Comparison of ENCODE assay signal across 12 cellular contexts in the genomic region with DNA sequence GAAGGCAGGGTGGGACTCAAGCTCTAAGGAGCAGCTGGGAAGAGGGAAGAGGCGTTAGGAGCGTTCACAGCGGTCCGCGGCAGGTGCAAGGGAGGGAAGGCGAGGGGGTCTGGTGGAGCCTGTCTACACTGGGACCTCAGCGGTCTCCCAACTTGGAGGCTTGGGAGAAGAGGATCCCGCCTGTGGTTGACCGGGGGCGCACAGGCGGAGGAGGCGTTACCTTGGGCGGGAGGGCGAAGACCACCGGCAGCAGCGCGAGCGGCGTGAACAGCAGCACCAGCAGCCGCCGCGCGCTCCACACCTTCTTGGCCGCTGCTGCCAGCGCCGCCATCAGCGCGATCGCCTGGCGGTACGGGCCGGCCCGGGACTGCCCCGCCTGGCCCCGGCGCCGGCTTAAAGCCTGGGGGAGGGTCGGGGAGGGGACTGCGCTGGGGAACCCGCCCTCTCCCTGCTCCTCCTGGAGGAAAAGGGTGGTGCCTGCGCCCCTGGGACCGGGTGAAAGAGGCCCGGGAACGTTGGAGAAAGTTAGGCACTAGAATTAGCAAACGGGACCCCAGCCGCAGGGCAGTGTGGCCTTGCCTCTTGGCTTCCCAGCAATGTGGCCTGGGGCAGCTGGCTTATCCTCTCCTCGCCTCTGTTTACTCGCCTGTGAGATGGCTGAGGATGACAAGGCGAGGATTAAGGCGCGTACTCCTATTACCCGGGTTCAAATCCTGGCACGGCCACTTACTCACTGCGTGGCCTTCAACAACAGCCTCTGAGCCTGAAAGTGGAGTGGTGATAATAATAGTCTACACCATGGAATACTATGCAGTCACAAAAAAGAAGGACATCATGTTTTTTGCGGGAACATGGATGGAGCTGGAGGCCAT. TPM values are rescaled to one million over a fixed set of nuclear protein-coding genes. Genes with fewer than 3 reads are reported as not detected.
DNase-seq lines count a peak whose midpoint lies in the region; ATAC-seq, FAIRE-seq and TF ChIP-seq lines count a peak whose summit lies in the region.
"Had no signal": no experiment of that assay in that cellular context is flagged by ENCODE, and none has a peak within 500 bp of the region (broad histone marks: within the 10 kb centered on the region; RNA-seq: fewer than 3 reads in every experiment).

A gene with protein sequence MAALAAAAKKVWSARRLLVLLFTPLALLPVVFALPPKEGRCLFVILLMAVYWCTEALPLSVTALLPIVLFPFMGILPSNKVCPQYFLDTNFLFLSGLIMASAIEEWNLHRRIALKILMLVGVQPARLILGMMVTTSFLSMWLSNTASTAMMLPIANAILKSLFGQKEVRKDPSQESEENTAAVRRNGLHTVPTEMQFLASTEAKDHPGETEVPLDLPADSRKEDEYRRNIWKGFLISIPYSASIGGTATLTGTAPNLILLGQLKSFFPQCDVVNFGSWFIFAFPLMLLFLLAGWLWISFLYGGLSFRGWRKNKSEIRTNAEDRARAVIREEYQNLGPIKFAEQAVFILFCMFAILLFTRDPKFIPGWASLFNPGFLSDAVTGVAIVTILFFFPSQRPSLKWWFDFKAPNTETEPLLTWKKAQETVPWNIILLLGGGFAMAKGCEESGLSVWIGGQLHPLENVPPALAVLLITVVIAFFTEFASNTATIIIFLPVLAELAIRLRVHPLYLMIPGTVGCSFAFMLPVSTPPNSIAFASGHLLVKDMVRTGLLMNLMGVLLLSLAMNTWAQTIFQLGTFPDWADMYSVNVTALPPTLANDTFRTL (minus strand): TSS at position 369 of the 872 bp plus-strand sequence. CDS start 38 bp downstream, at position 331.

- H3K27ac ChIP-seq in cardiac muscle cell (no peak within 1 kb of the TSS), right atrium auricular region (no peak within 1 kb of the TSS), vagina (no peak within 1 kb of the TSS), gastrocnemius medialis (no peak within 1 kb of the TSS)
- H3K27ac ChIP-seq: SJCRH30 had no signal

- TF ChIP-seq CTCF in cardiac muscle cell (IDR thresholded peaks at IDR 0.05; ENCODE audit: low read depth, low read length) (no peak), right atrium auricular region (IDR thresholded peaks at IDR 0.05) (no peak), vagina (IDR thresholded peaks at IDR 0.05) (no peak), gastrocnemius medialis (IDR thresholded peaks at IDR 0.05 in 4 of 5, conservative IDR thresholded peaks at IDR 0.05 in 1 of 5) (no peak)

- H3K36me3 ChIP-seq in cardiac muscle cell (no peaks in the 10 kb centered on the region), right atrium auricular region (no peaks in the 10 kb centered on the region), vagina (no peaks in the 10 kb centered on the region), gastrocnemius medialis (no peaks in the 10 kb centered on the region)
- H3K36me3 ChIP-seq: SJCRH30 had no signal

- H3K9me3 ChIP-seq in cardiac muscle cell (ENCODE audit: low read depth): no peaks in the 10 kb centered on the region
- H3K9me3 ChIP-seq in right atrium auricular region: no peaks in the 10 kb centered on the region
- H3K9me3 ChIP-seq in vagina: no peaks in the 10 kb centered on the region
- H3K9me3 ChIP-seq in gastrocnemius medialis: no peaks in the 10 kb centered on the region
- H3K9me3 ChIP-seq: SJCRH30 had no signal

- in situ Hi-C loops in gastrocnemius medialis (cut with MboI; ENCODE audit: low sequenced_read_pairs in 4 of 4): no loop called here

- FAIRE-seq in frontal cortex (lab: Jason Lieb, UNC): no peak

- H3K27me3 ChIP-seq in cardiac muscle cell (peaks cover 26% of the 10 kb centered on the region), right atrium auricular region (no peaks in the 10 kb centered on the region), vagina (no peaks in the 10 kb centered on the region), gastrocnemius medialis (peaks cover 31 to 36% (median 31%) of the 10 kb centered on the region in 3 donors)
- H3K27me3 ChIP-seq: SJCRH30 had no signal

- H3K4me1 ChIP-seq in cardiac muscle cell (ENCODE audit: low read depth) (no peaks in the 10 kb centered on the region), right atrium auricular region (no peaks in the 10 kb centered on the region), vagina (no peaks in the 10 kb centered on the region), gastrocnemius medialis (no peaks in the 10 kb centered on the region)
- H3K4me1 ChIP-seq: SJCRH30 had no signal

- DNase-seq in cardiac muscle cell (ENCODE audit: low read depth in 1 of 2, low spot score in 1 of 2) (peak; percentile 23 to 57), right atrium auricular region (ENCODE audit: low spot score) (no peak), frontal cortex (ENCODE audit: low spot score in 2 of 2) (peak; percentile 54 to 71), midbrain (lab: John Stamatoyannopoulos, UW) (peak; percentile 43), vagina (ENCODE audit: extremely low spot score in 2 of 2) (peak; percentile 56 to 93), gastrocnemius medialis (no peak), SIG-M5 treated with dmso at 0.1 percent for 504 hours (lab: John Stamatoyannopoulos, UW; ENCODE audit: unreplicated experiment) (no peak)
- DNase-seq: activated CD4-positive, alpha-beta T cell treated with anti-CD3 and anti-CD28 coated beads for 4 hours; NCI-H187; SJCRH30 had no signal

- peak within 1 kb of the TSS; percentile 15 for H3K4me3 ChIP-seq in cardiac muscle cell
- H3K4me3 ChIP-seq in right atrium auricular region: peak within 1 kb of the TSS in 1 of 2 donors; percentile 29
- H3K4me3 ChIP-seq in vagina: no peak within 1 kb of the TSS
- H3K4me3 ChIP-seq in gastrocnemius medialis: no peak within 1 kb of the TSS
- H3K4me3 ChIP-seq: SJCRH30 had no signal

- TF ChIP-seq POLR2A in vagina (IDR thresholded peaks at IDR 0.05) (no peak), gastrocnemius medialis (IDR thresholded peaks at IDR 0.05) (no peak)

- ATAC-seq in gastrocnemius medialis (no peak), HG02798 (IDR thresholded peaks at IDR 0.05; ENCODE audit: poor library complexity, unreplicated experiment) (no peak)
- ATAC-seq: natural killer cell treated with Interleukin-12 subunit alpha and Interleukin-12 subunit beta and Interleukin-15 and Interleukin-18, amount 100 ng/mL, for 72 hours had no signal

- intact Hi-C loops in vagina (cut with DNase I) (no loop called here), gastrocnemius medialis (cut with DNase I; ENCODE audit: low total_unique reads) (no loop called here)

RNA-seq across cellular contexts. Expression of the gene that starts here (rescaled TPM):
- 2.5 and 3.9 TPM in 2 replicates for total RNA-seq in cardiac muscle cell
- polyA plus RNA-seq in cardiac muscle cell: 2.1 and 3.5 TPM in 2 replicates
- total RNA-seq in right atrium auricular region: 1 to 10 TPM in 1 of 2 donors, under 1 TPM in 1; 0.37 to 1.5 TPM
- 10.2 TPM for total RNA-seq in frontal cortex
- 1.2 TPM for total RNA-seq in vagina
- total RNA-seq in gastrocnemius medialis: 1 to 10 TPM in 2 of 4 donors, under 1 TPM in 2; 0.20 to 2.8 (median 1.1) TPM
- total RNA-seq: SJCRH30 had no signal

Comparison
In these comparisons a context has a peak if more than half of its experiments do, and no peak if none do; other contexts are left out.
1. DNase-seq: peak in cardiac muscle cell (2 of 2), frontal cortex (2 of 2), midbrain (single experiment) and vagina (2 of 2); none in right atrium auricular region (single experiment), gastrocnemius medialis (0 of 2) and SIG-M5 treated with dmso at 0.1 percent for 504 hours (single experiment).